ENCODE assay signal across 9 cellular contexts in the genomic region with DNA sequence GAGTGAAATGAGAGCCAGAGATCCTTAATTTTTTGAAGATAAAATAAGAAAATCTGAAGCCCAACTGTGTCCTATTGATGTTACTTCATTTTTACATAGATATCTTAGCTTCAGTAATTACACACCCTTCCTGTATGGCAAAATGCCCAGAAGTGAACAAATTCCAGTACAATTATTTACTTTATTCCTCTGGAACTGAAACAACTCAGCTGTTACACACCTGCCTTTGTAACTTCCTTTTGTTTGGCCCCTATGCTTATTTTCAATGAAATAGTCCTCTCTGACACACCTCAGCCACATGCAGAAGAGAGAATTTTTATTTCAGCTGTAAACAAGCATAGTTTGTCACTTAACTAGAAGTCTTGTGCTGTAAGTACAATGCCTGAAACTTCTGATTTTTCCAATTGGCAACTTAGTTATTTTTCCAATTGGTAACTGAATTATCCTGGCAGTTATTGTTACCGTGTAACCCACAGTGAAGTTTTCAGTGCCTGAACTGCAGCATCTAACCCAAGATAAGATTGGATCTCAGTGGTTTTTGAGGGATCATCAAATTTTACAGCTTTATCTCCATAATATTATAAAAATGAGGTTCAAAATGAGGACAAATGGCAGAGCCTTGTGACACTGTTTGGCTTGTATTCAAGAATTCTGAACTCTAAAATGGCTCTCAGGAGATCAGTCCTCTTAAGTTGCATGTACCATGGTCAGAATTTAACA.
DNase-seq lines count a peak whose midpoint lies in the region; ATAC-seq and TF ChIP-seq lines count a peak whose summit lies in the region.
"Had no signal": no experiment of that assay in that cellular context is flagged by ENCODE, and none has a peak within 500 bp of the region (broad histone marks: within the 10 kb centered on the region; RNA-seq: fewer than 3 reads in every experiment).

No MANE protein-coding gene starts in this region.

- H3K36me3 Mint-ChIP-seq in osteocyte (ENCODE audit: unreplicated experiment), result peaks cover 24% of the 10 kb centered on the region

- no peak for TF ChIP-seq CTCF in epithelial cell of esophagus (IDR thresholded peaks at IDR 0.05; ENCODE audit: insufficient read depth, low read depth, low read length, missing control alignments)
- TF ChIP-seq CTCF in osteocyte (IDR thresholded peaks at IDR 0.05), result no peak

- peaks cover 20% of the 10 kb centered on the region for H3K4me1 Mint-ChIP-seq in osteocyte (ENCODE audit: unreplicated experiment)
- H3K4me1 Mint-ChIP-seq: activated naive CD8-positive, alpha-beta T cell treated with anti-CD3 and anti-CD28 coated beads for 36 hours had no signal

- no peak overlapping the region for H3K4me3 ChIP-seq in epithelial cell of esophagus (ENCODE audit: low read length)

- no peaks in the 10 kb centered on the region for H3K9me3 Mint-ChIP-seq in osteocyte (ENCODE audit: unreplicated experiment)
- H3K9me3 Mint-ChIP-seq: activated naive CD8-positive, alpha-beta T cell treated with anti-CD3 and anti-CD28 coated beads for 36 hours had no signal

- peak overlapping the region; percentile 64 for H3K27ac Mint-ChIP-seq in osteocyte (ENCODE audit: unreplicated experiment)
- H3K27ac Mint-ChIP-seq: activated naive CD8-positive, alpha-beta T cell treated with anti-CD3 and anti-CD28 coated beads for 36 hours had no signal

- ATAC-seq in GM18511 (IDR thresholded peaks at IDR 0.05; ENCODE audit: unreplicated experiment), result no peak

- H3K27me3 Mint-ChIP-seq in osteocyte (ENCODE audit: unreplicated experiment), result no peaks in the 10 kb centered on the region
- H3K27me3 Mint-ChIP-seq: activated naive CD8-positive, alpha-beta T cell treated with anti-CD3 and anti-CD28 coated beads for 36 hours had no signal

- no peak overlapping the region for H3K4me3 Mint-ChIP-seq in osteocyte (ENCODE audit: unreplicated experiment)
- H3K4me3 Mint-ChIP-seq: activated naive CD8-positive, alpha-beta T cell treated with anti-CD3 and anti-CD28 coated beads for 36 hours had no signal

- peak; percentile 44 for DNase-seq in GM04504 (ENCODE audit: low read depth)
- peak; percentile 33 for DNase-seq in NCI-H460 (ENCODE audit: extremely low read depth, low read depth)
- DNase-seq in epithelial cell of esophagus (ENCODE audit: low read depth), result peak; percentile 90
- no peak for DNase-seq in osteocyte (ENCODE audit: extremely low spot score, unreplicated experiment)
- no peak for DNase-seq in stimulated activated CD4-positive, alpha-beta T cell treated with anti-CD3 and anti-CD28 coated beads, Interleukin-4, amount 100 ng/mL, for 1 hour
- DNase-seq in activated effector memory CD4-positive, alpha-beta T cell treated with anti-CD3 and anti-CD28 coated beads, Interleukin-2, amount 50 U/mL, for 16 hours, result no peak
- no peak for DNase-seq in SKM-1 treated with dmso at 0.1 percent for 144 hours (lab: John Stamatoyannopoulos, UW; ENCODE audit: unreplicated experiment)
- DNase-seq: activated naive CD8-positive, alpha-beta T cell treated with anti-CD3 and anti-CD28 coated beads for 36 hours had no signal

Comparison
In these comparisons a context has a peak if more than half of its experiments do, and no peak if none do; other contexts are left out.
1. DNase-seq: peak in GM04504 (single experiment), NCI-H460 (single experiment) and epithelial cell of esophagus (single experiment); none in osteocyte (single experiment), stimulated activated CD4-positive, alpha-beta T cell treated with anti-CD3 and anti-CD28 coated beads, Interleukin-4, amount 100 ng/mL, for 1 hour (single experiment), activated effector memory CD4-positive, alpha-beta T cell treated with anti-CD3 and anti-CD28 coated beads, Interleukin-2, amount 50 U/mL, for 16 hours (single experiment) and SKM-1 treated with dmso at 0.1 percent for 144 hours (single experiment).